Comparison of ENCODE assay signal across 1 cellular context in genomic region chr19:12550951-12551832, GRCh38.
A peak's percentile ranks its signal among the peaks of the same experiment; 100 is the strongest.
TF ChIP-seq lines count a peak whose summit lies in the region.

ZNF564 (minus strand) TSS chr19:12551482; CDS start chr19:12551332, 150 bp downstream.

TF ChIP-seq in K562, 482 proteins besides CTCF, POLR2A, EP300 and RAD21 (continued from another document and continues in another):
- TF ChIP-seq REST (CRISPR knock-in tag; IDR thresholded peaks at IDR 0.05; ENCODE audit: low read depth): 0 out of 2 replicates have a peak, but pooled peaks have one; percentile 42
- peak; percentile 94 for TF ChIP-seq GABPA (tag; conservative IDR thresholded peaks at IDR 0.05; ENCODE audit: low read depth)
- TF ChIP-seq KLF1 (tag; IDR thresholded peaks at IDR 0.05): peak; percentile 67
- TF ChIP-seq GTF2F1 (IDR thresholded peaks at IDR 0.05; ENCODE audit: low read depth, low read length): peak; percentile 55; the same call in 1 of the 2 replicates
- TF ChIP-seq AFF4 (CRISPR knock-in tag; IDR thresholded peaks at IDR 0.05): peak; percentile 80; the same call in 1 of the 2 replicates
- peak; percentile 49 for TF ChIP-seq U2AF1 (optimal IDR thresholded peaks at IDR 0.05; ENCODE audit: low read depth, low read length)
- TF ChIP-seq NKRF (IDR thresholded peaks at IDR 0.05; ENCODE audit: borderline replicate concordance): peak; percentile 36; the same call in 1 of the 2 replicates
- peak; percentile 88 for TF ChIP-seq ZFX (CRISPR knock-in tag; IDR thresholded peaks at IDR 0.05)
- TF ChIP-seq ETV5 (CRISPR knock-in tag; IDR thresholded peaks at IDR 0.05; ENCODE audit: low read depth): peak; percentile 91
- peak; percentile 94 for TF ChIP-seq NEUROD1 (IDR thresholded peaks at IDR 0.05; ENCODE audit: borderline replicate concordance, low read depth, low read length, partially characterized antibody)
- peak; percentile 87 for TF ChIP-seq MEIS2 (IDR thresholded peaks at IDR 0.05; ENCODE audit: partially characterized antibody)
- peak; percentile 93 for TF ChIP-seq VEZF1 (CRISPR knock-in tag; IDR thresholded peaks at IDR 0.05)
- TF ChIP-seq CCNT2 (IDR thresholded peaks at IDR 0.05; ENCODE audit: borderline replicate concordance, extremely low read depth, insufficient read length, low read depth, low read length): peak; percentile 57
- 0 out of 2 replicates have a peak, but pooled peaks have one; percentile 24 for TF ChIP-seq JUND (IDR thresholded peaks at IDR 0.05; ENCODE audit: borderline replicate concordance, low read depth, low read length)
- no peak; the same call in 2 of the 3 replicates for TF ChIP-seq JUND (tag; IDR thresholded peaks at IDR 0.05; ENCODE audit: borderline replicate concordance, low read depth, low read length)
- TF ChIP-seq ZNF707 (CRISPR knock-in tag; conservative IDR thresholded peaks at IDR 0.05): no peak
- peak; percentile 34; the same call in 1 of the 2 replicates for TF ChIP-seq RFX1 (IDR thresholded peaks at IDR 0.05)
- TF ChIP-seq ZKSCAN1 (IDR thresholded peaks at IDR 0.05; ENCODE audit: low read depth, low read length): peak; percentile 65
- 0 out of 4 replicates have a peak, but pooled peaks of 1 of the 2 experiments have one; percentile 67 for TF ChIP-seq BCLAF1 (IDR thresholded peaks at IDR 0.05; ENCODE audit: borderline replicate concordance in 1 of 2, control insufficient read depth in 1 of 2, low read depth in 2 of 2, low read length in 1 of 2)
- no peak for TF ChIP-seq ATF1 (CRISPR knock-in tag; IDR thresholded peaks at IDR 0.05)
- peak; percentile 78 for TF ChIP-seq ATF1 (tag; IDR thresholded peaks at IDR 0.05)
- no peak for TF ChIP-seq GTF3C2 (IDR thresholded peaks at IDR 0.05; ENCODE audit: borderline replicate concordance, extremely low read depth, insufficient read length)
- TF ChIP-seq CREB1 (IDR thresholded peaks at IDR 0.05): peak; percentile 40
- peak; percentile 41 for TF ChIP-seq CREB1 (CRISPR knock-in tag; IDR thresholded peaks at IDR 0.05)
- TF ChIP-seq FOXP1 (CRISPR knock-in tag; IDR thresholded peaks at IDR 0.05): peak; percentile 52; the same call in 1 of the 2 replicates
- TF ChIP-seq PML (IDR thresholded peaks at IDR 0.05; ENCODE audit: low read length): 0 out of 2 replicates have a peak, but pooled peaks have one; percentile 65
- TF ChIP-seq BHLHE40 (IDR thresholded peaks at IDR 0.05; ENCODE audit: low read length): 0 out of 2 replicates have a peak, but pooled peaks have one; percentile 6
- TF ChIP-seq XRCC5 (IDR thresholded peaks at IDR 0.05; ENCODE audit: low read depth, low read length): peak; percentile 61; the same call in 1 of the 2 replicates
- TF ChIP-seq KLF13 (tag; IDR thresholded peaks at IDR 0.05; ENCODE audit: borderline replicate concordance, low read depth): 0 out of 2 replicates have a peak, but pooled peaks have one; percentile 11
- TF ChIP-seq FOXA1 (IDR thresholded peaks at IDR 0.05; ENCODE audit: borderline replicate concordance): no peak
- TF ChIP-seq ZBTB1 (CRISPR knock-in tag; IDR thresholded peaks at IDR 0.05; ENCODE audit: borderline replicate concordance, low read depth): peak; percentile 86
- TF ChIP-seq KDM4B (IDR thresholded peaks at IDR 0.05; ENCODE audit: borderline replicate concordance in 2 of 2, low read depth in 1 of 2): peak in 1 of 2 experiments; percentile 77; a peak in 1 of 4 replicates
- TF ChIP-seq ZNF609 (CRISPR knock-in tag; IDR thresholded peaks at IDR 0.05; ENCODE audit: borderline replicate concordance): no peak
- peak; percentile 72 for TF ChIP-seq TAF7 (tag; IDR thresholded peaks at IDR 0.05)
- TF ChIP-seq ZNF57 (CRISPR knock-in tag; IDR thresholded peaks at IDR 0.05): no peak
